In the genomic region with DNA sequence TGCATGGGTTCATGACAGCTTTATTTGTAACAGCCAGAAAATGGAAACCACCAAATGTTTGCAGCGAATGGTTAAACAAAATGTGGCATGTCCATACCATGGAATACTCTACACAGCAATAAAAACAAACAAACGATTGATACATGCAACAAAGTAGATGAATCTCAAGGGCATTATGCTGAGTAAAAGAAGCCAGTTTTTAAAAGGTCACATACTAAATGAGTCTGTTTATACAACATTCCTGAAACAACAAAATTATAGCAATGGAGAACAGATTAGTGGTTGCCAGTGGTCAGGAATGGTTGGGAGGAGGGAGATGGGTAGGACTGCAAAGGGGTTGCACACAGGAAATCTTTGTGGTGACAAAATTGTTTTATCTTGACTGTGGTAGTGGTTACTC, we compare ENCODE assay signal across 25 cellular contexts.
DNase-seq lines count a peak whose midpoint lies in the region; ATAC-seq and TF ChIP-seq lines count a peak whose summit lies in the region.
"Had no signal": no experiment of that assay in that cellular context is flagged by ENCODE, and none has a peak within 500 bp of the region (broad histone marks: within the 10 kb centered on the region; RNA-seq: fewer than 3 reads in every experiment).

No MANE protein-coding gene starts in this region.

- H3K9ac ChIP-seq in IMR-90 (ENCODE audit: low read depth, low read length): no peak overlapping the region
- H3K9ac ChIP-seq: BLaER1 had no signal

- in situ Hi-C loops in IMR-90 (cut with MboI; ENCODE audit: low sequenced_read_pairs): no loop called here

- TF ChIP-seq CTCF in IMR-90 (conservative IDR thresholded peaks at IDR 0.05; ENCODE audit: low read depth, low read length): no peak
- no peak for TF ChIP-seq CTCF in mesothelial cell of epicardium (IDR thresholded peaks at IDR 0.05; ENCODE audit: unreplicated experiment)

- no peak overlapping the region for H3K4me3 Mint-ChIP-seq in mesothelial cell of epicardium
- no peak overlapping the region for H3K4me3 Mint-ChIP-seq in activated T-helper 17 cell treated with anti-CD3 and anti-CD28 coated beads, Interleukin-2, amount 50 U/mL, for 72 hours
- no peak overlapping the region for H3K4me3 Mint-ChIP-seq in activated CD4-positive, alpha-beta T cell treated with anti-CD3 and anti-CD28 coated beads, Interleukin-2, amount 10 ng/mL, durations not matched to agents 24 days and 14 days
- H3K4me3 Mint-ChIP-seq: CD4-positive, alpha-beta T cell had no signal

- TF ChIP-seq RAD21 in IMR-90 (IDR thresholded peaks at IDR 0.05; ENCODE audit: low read length): no peak

- no CpG with 5 or more reads among the region's 2 CpGs for WGBS in IMR-90 (ENCODE audit: extremely low coverage in 2 of 2, insufficient read length in 1 of 2), 2 experiments

- H3K23ac ChIP-seq in IMR-90 (ENCODE audit: low read depth, low read length): no peak overlapping the region

- H3K4me2 ChIP-seq in IMR-90 (ENCODE audit: low read depth, low read length): no peak overlapping the region
- H3K4me2 ChIP-seq: BLaER1 had no signal

- H3K27ac ChIP-seq in IMR-90 (ENCODE audit: insufficient read depth, low read length): no peak overlapping the region
- H3K27ac ChIP-seq in SJSA1: peak overlapping the region; percentile 22; the same call in 1 of the 2 replicates
- H3K27ac ChIP-seq: BLaER1, HL-60, SJCRH30 had no signal

- BruUV-seq in IMR-90 (replicated peaks; lab: Mats Ljungman, UMichigan): no TSS peak

- no peaks in the 10 kb centered on the region; a peak in 1 of 4 replicates for H3K79me1 ChIP-seq in IMR-90 (ENCODE audit: low read depth in 1 of 2, low read length in 2 of 2)

- no peak overlapping the region for H3K4ac ChIP-seq in IMR-90 (ENCODE audit: low read depth, low read length)

- no peaks in the 10 kb centered on the region for H3K9me1 ChIP-seq in IMR-90 (ENCODE audit: insufficient read depth, low read length)

- H2BK20ac ChIP-seq in IMR-90 (ENCODE audit: low read depth, low read length): no peak overlapping the region

- intact Hi-C loops in IMR-90 (cut with micrococcal nuclease): no loop called here
- intact Hi-C loops in activated CD4-positive, alpha-beta T cell treated with anti-CD3 and anti-CD28 coated beads, Interleukin-2, amount 10 ng/mL, durations not matched to agents 24 days and 14 days (cut with micrococcal nuclease): no loop called here

- H3K14ac ChIP-seq in IMR-90 (replicated peaks; ENCODE audit: low read depth, low read length): no peak overlapping the region

- H2BK15ac ChIP-seq in IMR-90 (ENCODE audit: low read depth, low read length): no peak overlapping the region

- H4K91ac ChIP-seq in IMR-90 (ENCODE audit: insufficient read depth, low read depth, low read length): no peak overlapping the region

- CTCF ChIA-PET in IMR-90 (lab: Yijun Ruan, JAX): no interaction called here

- no peak overlapping the region for H2AK9ac ChIP-seq in IMR-90 (replicated peaks; ENCODE audit: low read depth, low read length, poor library complexity)

- dilution Hi-C loops in IMR-90 (cut with HindIII; ENCODE audit: low sequenced_read_pairs, unreplicated experiment): no loop called here

- DNase-seq in IMR-90 (no peak), SJSA1 (ENCODE audit: low read depth in 1 of 2, low spot score in 2 of 2) (peak; percentile 51 to 71), fibroblast of gingiva (ENCODE audit: low read depth) (peak; percentile 82), mesothelial cell of epicardium (ENCODE audit: low spot score in 2 of 2, unreplicated experiment in 2 of 2) (no peak), NCI-H1105 (lab: John Stamatoyannopoulos, UW) (no peak)
- no peak for DNase-seq in activated CD4-positive, alpha-beta T cell treated with anti-CD3 and anti-CD28 coated beads, Interleukin-2, amount 10 ng/mL, durations not matched to agents 24 days and 14 days
- DNase-seq: CD4-positive, alpha-beta T cell; COR-L47; DMS79; H7; KBM-7; MV-4-11; NCI-H1417; NCI-H1930; NCI-H2227 treated with DMSO at 0.1 percent for 48 hours; NCI-H510A; NCI-H748 treated with DMSO at 0.1 percent for 48 hours; SJCRH30; SW 1271 had no signal

- H2BK120ac ChIP-seq in IMR-90 (ENCODE audit: low read depth, low read length): no peak overlapping the region

- peak overlapping the region; percentile 3 for H3K27ac Mint-ChIP-seq in mesothelial cell of epicardium
- no peak overlapping the region for H3K27ac Mint-ChIP-seq in activated T-helper 17 cell treated with anti-CD3 and anti-CD28 coated beads, Interleukin-2, amount 50 U/mL, for 72 hours
- H3K27ac Mint-ChIP-seq in activated CD4-positive, alpha-beta T cell treated with anti-CD3 and anti-CD28 coated beads, Interleukin-2, amount 10 ng/mL, durations not matched to agents 24 days and 14 days: no peak overlapping the region
- H3K27ac Mint-ChIP-seq: CD4-positive, alpha-beta T cell had no signal

- peaks cover 4% of the 10 kb centered on the region for H3K9me3 Mint-ChIP-seq in mesothelial cell of epicardium
- H3K9me3 Mint-ChIP-seq in activated T-helper 17 cell treated with anti-CD3 and anti-CD28 coated beads, Interleukin-2, amount 50 U/mL, for 72 hours: no peaks in the 10 kb centered on the region
- peaks cover 9% of the 10 kb centered on the region for H3K9me3 Mint-ChIP-seq in activated CD4-positive, alpha-beta T cell treated with anti-CD3 and anti-CD28 coated beads, Interleukin-2, amount 10 ng/mL, durations not matched to agents 24 days and 14 days
- H3K9me3 Mint-ChIP-seq: CD4-positive, alpha-beta T cell had no signal

- no peak overlapping the region for H2AK5ac ChIP-seq in IMR-90 (ENCODE audit: low read depth, low read length)

- H3K36me3 Mint-ChIP-seq in mesothelial cell of epicardium: peaks cover 13% of the 10 kb centered on the region
- no peaks in the 10 kb centered on the region for H3K36me3 Mint-ChIP-seq in activated T-helper 17 cell treated with anti-CD3 and anti-CD28 coated beads, Interleukin-2, amount 50 U/mL, for 72 hours (ENCODE audit: low read depth)
- no peaks in the 10 kb centered on the region for H3K36me3 Mint-ChIP-seq in activated CD4-positive, alpha-beta T cell treated with anti-CD3 and anti-CD28 coated beads, Interleukin-2, amount 10 ng/mL, durations not matched to agents 24 days and 14 days (ENCODE audit: low read depth)

- no peak overlapping the region for H3K18ac ChIP-seq in IMR-90 (ENCODE audit: low read depth, low read length)

- H3K4me1 ChIP-seq in IMR-90 (ENCODE audit: control insufficient read depth, insufficient read depth, low read length) (peaks cover 2% of the 10 kb centered on the region; the same call in 1 of the 2 replicates), SJSA1 (replicated peaks) (peaks cover 26% of the 10 kb centered on the region)

- no peaks in the 10 kb centered on the region for H4K20me1 ChIP-seq in IMR-90 (ENCODE audit: insufficient read depth, low read length)
- H4K20me1 ChIP-seq: BLaER1 had no signal

- H4K5ac ChIP-seq in IMR-90 (ENCODE audit: low read depth, low read length): no peak overlapping the region

- H3K9me3 ChIP-seq in IMR-90 (ENCODE audit: control insufficient read depth, insufficient read depth, low read length) (no peaks in the 10 kb centered on the region), SJSA1 (replicated peaks) (no peaks in the 10 kb centered on the region)
- H3K9me3 ChIP-seq: BLaER1, SJCRH30 had no signal

- no peaks in the 10 kb centered on the region for H3K27me3 Mint-ChIP-seq in mesothelial cell of epicardium (ENCODE audit: low read depth)
- peaks cover 11% of the 10 kb centered on the region for H3K27me3 Mint-ChIP-seq in activated T-helper 17 cell treated with anti-CD3 and anti-CD28 coated beads, Interleukin-2, amount 50 U/mL, for 72 hours
- H3K27me3 Mint-ChIP-seq in activated CD4-positive, alpha-beta T cell treated with anti-CD3 and anti-CD28 coated beads, Interleukin-2, amount 10 ng/mL, durations not matched to agents 24 days and 14 days: peaks cover 3% of the 10 kb centered on the region

- no peaks in the 10 kb centered on the region for H3K27me3 ChIP-seq in IMR-90 (ENCODE audit: control insufficient read depth, insufficient read depth, low read length)
- H3K27me3 ChIP-seq in SJSA1 (replicated peaks): no peaks in the 10 kb centered on the region
- H3K27me3 ChIP-seq: BLaER1, SJCRH30 had no signal

- H2AFZ ChIP-seq in IMR-90 (replicated peaks; ENCODE audit: low read length, poor library complexity): no peak overlapping the region

- ATAC-seq in IMR-90 (ENCODE audit: low read depth): peak; percentile 60
- no peak for ATAC-seq in activated T-helper 17 cell treated with anti-CD3 and anti-CD28 coated beads, Interleukin-2, amount 50 U/mL, for 72 hours (replicated peaks)
- no peak for ATAC-seq in HG03280 (IDR thresholded peaks at IDR 0.05; ENCODE audit: unreplicated experiment)
- ATAC-seq: HepG2, Panc1 had no signal

- no peak overlapping the region for H2BK5ac ChIP-seq in IMR-90 (ENCODE audit: low read depth, low read length, poor library complexity, severe bottlenecking)

- H3K4me1 Mint-ChIP-seq in mesothelial cell of epicardium: peaks cover 31% of the 10 kb centered on the region
- H3K4me1 Mint-ChIP-seq in activated T-helper 17 cell treated with anti-CD3 and anti-CD28 coated beads, Interleukin-2, amount 50 U/mL, for 72 hours: no peaks in the 10 kb centered on the region
- no peaks in the 10 kb centered on the region for H3K4me1 Mint-ChIP-seq in activated CD4-positive, alpha-beta T cell treated with anti-CD3 and anti-CD28 coated beads, Interleukin-2, amount 10 ng/mL, durations not matched to agents 24 days and 14 days

- H3K36me3 ChIP-seq in IMR-90 (ENCODE audit: control insufficient read depth, insufficient read depth, low read length): no peaks in the 10 kb centered on the region
- H3K36me3 ChIP-seq in SJSA1: no peaks in the 10 kb centered on the region
- H3K36me3 ChIP-seq: BLaER1, SJCRH30 had no signal

- H3K56ac ChIP-seq in IMR-90 (ENCODE audit: extremely low read depth, insufficient read depth, low read length): no peak overlapping the region

- POLR2A ChIA-PET in IMR-90 (lab: Charles Lee; ENCODE audit: unreplicated experiment): no interaction called here

- no peak overlapping the region for H3K4me3 ChIP-seq in IMR-90 (ENCODE audit: insufficient read depth, low read depth, low read length)
- H3K4me3 ChIP-seq in SJSA1: no peak overlapping the region
- H3K4me3 ChIP-seq: BLaER1, SJCRH30 had no signal

- no peak for TF ChIP-seq POLR2A in IMR-90 (IDR thresholded peaks at IDR 0.05; ENCODE audit: low read depth, low read length)

- no peak overlapping the region for H4K8ac ChIP-seq in IMR-90 (ENCODE audit: low read depth in 2 of 2, low read length in 2 of 2)

TF ChIP-seq in IMR-90, 13 proteins besides CTCF, POLR2A, EP300 and RAD21 (continues in another document):
- TF ChIP-seq SMC3 (IDR thresholded peaks at IDR 0.05; ENCODE audit: low read depth, low read length) (no peak), RFX5 (IDR thresholded peaks at IDR 0.05; ENCODE audit: low read depth, low read length) (no peak), CEBPB (IDR thresholded peaks at IDR 0.05; ENCODE audit: low read depth, low read length) (no peak), MAFK (IDR thresholded peaks at IDR 0.05; ENCODE audit: low read depth, low read length) (no peak), MXI1 (IDR thresholded peaks at IDR 0.05; ENCODE audit: borderline replicate concordance, low read depth, low read length) (no peak), MAZ (IDR thresholded peaks at IDR 0.05; ENCODE audit: borderline replicate concordance, low read depth, low read length) (no peak), BHLHE40 (IDR thresholded peaks at IDR 0.05; ENCODE audit: low read depth, low read length) (no peak)

Comparison
In these comparisons a context has a peak if more than half of its experiments do, and no peak if none do; other contexts are left out.
1. DNase-seq: peak in SJSA1 (2 of 2) and fibroblast of gingiva (single experiment); none in IMR-90 (single experiment), mesothelial cell of epicardium (0 of 2), activated CD4-positive, alpha-beta T cell treated with anti-CD3 and anti-CD28 coated beads, Interleukin-2, amount 10 ng/mL, durations not matched to agents 24 days and 14 days (single experiment) and NCI-H1105 (single experiment).